8 cellular contexts compared by ENCODE assay signal in the genomic region with DNA sequence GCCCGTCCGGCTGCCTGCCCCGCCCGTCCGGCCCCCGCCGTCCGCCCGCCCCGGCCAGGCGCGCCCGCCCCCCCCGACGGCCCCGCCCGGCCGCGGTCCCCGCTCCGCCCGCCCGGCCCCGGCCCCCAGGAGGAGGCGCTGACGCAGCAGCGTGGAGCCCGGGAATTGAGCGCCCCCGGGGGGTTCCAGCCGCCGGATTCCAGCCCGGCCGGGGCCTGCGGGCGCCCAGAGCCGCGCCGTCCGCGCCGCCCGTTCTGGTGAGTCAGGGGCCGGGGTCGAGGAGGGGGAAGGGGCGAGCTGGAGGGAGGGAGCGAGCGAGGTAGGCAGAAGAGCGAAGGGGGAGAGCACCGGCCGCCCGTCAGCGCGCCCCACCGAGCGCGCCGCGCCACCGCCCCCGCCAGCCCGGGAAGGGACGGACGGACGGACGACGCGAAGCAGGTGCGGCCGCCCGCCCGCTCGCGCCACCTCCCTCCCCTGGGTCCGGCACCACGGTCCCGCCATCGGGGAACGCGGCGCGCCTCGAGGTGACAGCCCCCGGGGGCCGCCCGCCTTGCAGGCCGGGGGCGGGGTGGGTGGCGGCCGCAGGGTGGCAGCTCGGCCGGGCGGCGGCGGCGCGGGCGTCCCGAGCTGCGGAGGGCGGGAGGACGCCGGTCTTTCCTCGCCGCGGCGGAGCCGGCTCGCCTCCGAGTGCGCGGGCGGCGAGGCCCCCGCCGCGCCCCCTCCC. TPM values are rescaled to one million over a fixed set of nuclear protein-coding genes. Genes with fewer than 3 reads are reported as not detected.
DNase-seq lines count a peak whose midpoint lies in the region; ATAC-seq and TF ChIP-seq lines count a peak whose summit lies in the region.

No MANE protein-coding gene starts in this region.

- peaks cover 22% of the 10 kb centered on the region for H3K4me1 ChIP-seq in Caco-2
- H3K4me1 ChIP-seq in adipocyte (ENCODE audit: control insufficient read depth, insufficient read depth, low read length) = peaks cover 39% of the 10 kb centered on the region
- peaks cover 47% of the 10 kb centered on the region for H3K4me1 ChIP-seq in testis

- in situ Hi-C loops in ACHN (cut with HindIII; ENCODE audit: low pct_ligation_motif_present, low pct_unique_long_range_greater_than_20kb, low sequenced_read_pairs) = no loop called here

- CTCF ChIA-PET in Caco-2 (lab: Charles Lee) = interaction anchor here (0.6 to 2.6 kb wide), 9 partner anchors 13 to 134 kb away, joined by 3 to 8 read pairs (median 3); partner anchors contain the start of genes CHST14, KNSTRN and PLCB2

- H3K4me3 ChIP-seq in Caco-2 (ENCODE audit: low read depth, low read length) = peak overlapping the region; percentile 67
- H3K4me3 ChIP-seq in adipocyte (ENCODE audit: low read length) = peak overlapping the region; percentile 83
- H3K4me3 ChIP-seq in kidney epithelial cell (ENCODE audit: low read depth, low read length) = peak overlapping the region; percentile 62
- peak overlapping the region; percentile 86 to 91 for H3K4me3 ChIP-seq in testis

- H3K4me1 Mint-ChIP-seq in Caco-2 (ENCODE audit: low read depth, unreplicated experiment) = peaks cover 21% of the 10 kb centered on the region

- POLR2A ChIA-PET in Caco-2 (lab: Charles Lee) = interaction anchor here (0.5 to 1.0 kb wide), 3 partner anchors 10 to 1144 kb away, joined by 3 to 5 read pairs (median 4); no protein-coding TSS in a partner anchor

- H3K27ac Mint-ChIP-seq in Caco-2 (ENCODE audit: unreplicated experiment) = peak overlapping the region; percentile 75

- H3K27me3 ChIP-seq in Caco-2 (replicated peaks; ENCODE audit: control insufficient read depth, insufficient read depth, low read length) = no peaks in the 10 kb centered on the region
- H3K27me3 ChIP-seq in adipocyte (replicated peaks; ENCODE audit: control insufficient read depth, insufficient read depth, low read length) = peaks cover 29% of the 10 kb centered on the region
- H3K27me3 ChIP-seq in kidney epithelial cell (ENCODE audit: control insufficient read depth, insufficient read depth, low read length) = peaks cover 33% of the 10 kb centered on the region
- H3K27me3 ChIP-seq in testis = no peaks in the 10 kb centered on the region

- H3K27me3 Mint-ChIP-seq in Caco-2 (ENCODE audit: insufficient read depth, unreplicated experiment) = no peaks in the 10 kb centered on the region

- DNase-seq in Caco-2 (no peak), adipocyte (ENCODE audit: low read depth) (peak; percentile 48), kidney epithelial cell (ENCODE audit: low read depth) (no peak), testis (no peak), hippocampal formation (lab: John Stamatoyannopoulos, UW) (no peak), ACHN (no peak)

- peak in 1 of 2 experiments; percentile 20 for TF ChIP-seq CTCF in Caco-2 (IDR thresholded peaks at IDR 0.05; ENCODE audit: insufficient read depth in 1 of 2, low read depth in 1 of 2, low read length in 1 of 2, severe bottlenecking in 1 of 2, unreplicated experiment in 1 of 2)
- no peak for TF ChIP-seq CTCF in kidney epithelial cell (IDR thresholded peaks at IDR 0.05; ENCODE audit: insufficient read depth, low read length, poor library complexity, severe bottlenecking)
- TF ChIP-seq CTCF in testis (IDR thresholded peaks at IDR 0.05) = no peak

- peaks cover 16% of the 10 kb centered on the region for H3K36me3 Mint-ChIP-seq in Caco-2 (ENCODE audit: insufficient read depth, unreplicated experiment)

- H3K4me3 Mint-ChIP-seq in Caco-2 (ENCODE audit: unreplicated experiment) = peak overlapping the region; percentile 94

- peak overlapping the region; percentile 65 to 90 for H3K27ac ChIP-seq in testis

- ATAC-seq in GM19455 (IDR thresholded peaks at IDR 0.05; ENCODE audit: unreplicated experiment) (peak; percentile 53), HG03520 (IDR thresholded peaks at IDR 0.05; ENCODE audit: unreplicated experiment) (peak; percentile 35)

- H3K9me3 ChIP-seq in Caco-2 (no peaks in the 10 kb centered on the region), adipocyte (ENCODE audit: control insufficient read depth, low read length) (no peaks in the 10 kb centered on the region), testis (no peaks in the 10 kb centered on the region)

- TF ChIP-seq POLR2A in testis (IDR thresholded peaks at IDR 0.05) = no peak

- no TSS peak for BruUV-seq in Caco-2 (replicated peaks; lab: Mats Ljungman, UMichigan)

- H3K9ac ChIP-seq in adipocyte (ENCODE audit: low read length) = peak overlapping the region; percentile 82

- H3K9me3 Mint-ChIP-seq in Caco-2 (ENCODE audit: unreplicated experiment) = no peaks in the 10 kb centered on the region

- H3K36me3 ChIP-seq in Caco-2 (ENCODE audit: control insufficient read depth, insufficient read depth, low read length) (no peaks in the 10 kb centered on the region), adipocyte (ENCODE audit: control insufficient read depth, insufficient read depth, low read length, severe bottlenecking) (no peaks in the 10 kb centered on the region), kidney epithelial cell (ENCODE audit: control insufficient read depth, insufficient read depth, low read length) (no peaks in the 10 kb centered on the region), testis (ENCODE audit: low read depth, missing control alignments) (no peaks in the 10 kb centered on the region)

- intact Hi-C loops in Caco-2 (cut with micrococcal nuclease; ENCODE audit: unreplicated experiment) = no loop called here
- intact Hi-C loops in testis (cut with DNase I; ENCODE audit: low total_unique reads) = no loop called here

- WGBS in testis, 2 donors = 0 to 2% methylated on average over 13 to 58 of the region's 117 CpGs

RNA-seq across cellular contexts. Expression of gene BAHD1, which starts 0.4 kb away (rescaled TPM):
- total RNA-seq in Caco-2 (2022) (25.9 and 28.1 TPM in 2 replicates), kidney epithelial cell (15.2 and 15.7 TPM in 2 replicates), testis (10 to 100 TPM; 52.0 to 53.9 TPM)
- 47.9 TPM for polyA plus RNA-seq in testis (ENCODE audit: insufficient read depth, low read depth, low replicate concordance)

RNA-seq across cellular contexts. Expression of gene CHST14, which starts 29.6 kb away (rescaled TPM):
- total RNA-seq in Caco-2 (2022) = 17.0 and 19.6 TPM in 2 replicates
- total RNA-seq in kidney epithelial cell = 24.2 and 25.8 TPM in 2 replicates
- 10 to 100 TPM in 1 of 2 donors, 1 to 10 TPM in 1; 5.4 to 13.0 TPM for total RNA-seq in testis
- polyA plus RNA-seq in testis (ENCODE audit: insufficient read depth, low read depth, low replicate concordance) = 16.7 TPM

RNA-seq across cellular contexts. Expression of gene IVD, which starts 35.6 kb away (rescaled TPM):
- 74.5 and 76.6 TPM in 2 replicates for total RNA-seq in Caco-2 (2022)
- 41.1 and 46.8 TPM in 2 replicates for total RNA-seq in kidney epithelial cell
- total RNA-seq in testis = 10 to 100 TPM; 79.1 to 94.7 TPM
- 88.7 TPM for polyA plus RNA-seq in testis (ENCODE audit: insufficient read depth, low read depth, low replicate concordance)

RNA-seq across cellular contexts. Expression of gene KNSTRN, which starts 58.7 kb away (rescaled TPM):
- total RNA-seq in Caco-2 (2022) = 67.5 and 74.7 TPM in 2 replicates
- total RNA-seq in kidney epithelial cell = 23.2 and 30.0 TPM in 2 replicates
- 10 to 100 TPM; 39.6 to 66.9 TPM for total RNA-seq in testis
- polyA plus RNA-seq in testis (ENCODE audit: insufficient read depth, low read depth, low replicate concordance) = 125 TPM
